In genomic region chr19:48975947-48976847, GRCh38 we compare ENCODE assay signal across 10 cellular contexts. TPM values are rescaled to one million over a fixed set of nuclear protein-coding genes. Genes with fewer than 3 reads are reported as not detected.
DNase-seq lines count a peak whose midpoint lies in the region; ATAC-seq lines count a peak whose summit lies in the region.
"Had no signal": no experiment of that assay in that cellular context is flagged by ENCODE, and none has a peak within 500 bp of the region (broad histone marks: within the 10 kb centered on the region; RNA-seq: fewer than 3 reads in every experiment).

No MANE protein-coding gene starts in this region.

- peak; percentile 73 to 74 for ATAC-seq in naive B cell (ENCODE audit: low read depth in 2 of 2)
- no peak for ATAC-seq in esophagus mucosa
- ATAC-seq: lower lobe of right lung had no signal

- H3K27me3 Mint-ChIP-seq in naive B cell: no peaks in the 10 kb centered on the region
- H3K27me3 Mint-ChIP-seq: dendritic cell treated with granulocyte-macrophage colony-stimulating factor and Interleukin-4, amounts not matched to agents 40 ng/mL and 50 ng/mL, for 4 days had no signal

- DNase-seq in DMS53 (lab: John Stamatoyannopoulos, UW) (peak; percentile 55), DMS53 treated with DMSO at 0.1 percent for 48 hours (lab: John Stamatoyannopoulos, UW; ENCODE audit: unreplicated experiment) (no peak), Kasumi-1 (lab: John Stamatoyannopoulos, UW) (peak; percentile 71 to 74), naive B cell (peak; percentile 37), NCI-H2107 (lab: John Stamatoyannopoulos, UW) (no peak), NCI-H1436 treated with DMSO at 0.1 percent for 48 hours (lab: John Stamatoyannopoulos, UW) (no peak)
- peak; percentile 56 to 57 for DNase-seq in activated T-cell treated with anti-CD3 and anti-CD28 coated beads, Interleukin-2, amount 50 U/mL, for 48 hours
- DNase-seq: lower lobe of right lung had no signal

- peaks cover 4 to 7% of the 10 kb centered on the region in 2 donors for H3K36me3 Mint-ChIP-seq in naive B cell

- peaks cover 0 to 2% (median 0%) of the 10 kb centered on the region in 7 donors for H3K9me3 Mint-ChIP-seq in naive B cell

- H3K4me3 Mint-ChIP-seq in naive B cell: peak overlapping the region in 1 of 8 donors; percentile 71
- H3K4me3 Mint-ChIP-seq: dendritic cell treated with granulocyte-macrophage colony-stimulating factor and Interleukin-4, amounts not matched to agents 40 ng/mL and 50 ng/mL, for 4 days had no signal

- peaks cover under 1 to 10% (median 4%) of the 10 kb centered on the region in 3 donors for H3K4me1 Mint-ChIP-seq in naive B cell

- peak overlapping the region in 3 of 6 donors; percentile 15 to 42 (median 20) for H3K27ac Mint-ChIP-seq in naive B cell
- H3K27ac Mint-ChIP-seq: dendritic cell treated with granulocyte-macrophage colony-stimulating factor and Interleukin-4, amounts not matched to agents 40 ng/mL and 50 ng/mL, for 4 days had no signal

RNA-seq across cellular contexts. Expression of gene FTL, which starts 11.1 kb away (rescaled TPM):
- polyA plus RNA-seq in naive B cell (ENCODE audit: low read depth in 6 of 6): 1,000 to 10,000 TPM; 5,752 to 7,301 (median 6,284) TPM
- total RNA-seq in esophagus mucosa: 417 TPM

RNA-seq across cellular contexts. Expression of gene GYS1, which starts 16.9 kb away (rescaled TPM):
- 10 to 100 TPM; 16.0 to 24.1 (median 20.5) TPM for polyA plus RNA-seq in naive B cell (ENCODE audit: low read depth in 6 of 6)
- total RNA-seq in esophagus mucosa: 50.8 TPM

RNA-seq across cellular contexts. Expression of gene RUVBL2, which starts 17.5 kb away (rescaled TPM):
- 10 to 100 TPM; 39.7 to 63.2 (median 50.0) TPM for polyA plus RNA-seq in naive B cell (ENCODE audit: low read depth in 6 of 6)
- total RNA-seq in esophagus mucosa: 79.0 TPM

RNA-seq across cellular contexts. Expression of gene BAX, which starts 21.5 kb away (rescaled TPM):
- 10 to 100 TPM; 56.0 to 88.2 (median 68.3) TPM for polyA plus RNA-seq in naive B cell (ENCODE audit: low read depth in 6 of 6)
- total RNA-seq in esophagus mucosa: 58.9 TPM

RNA-seq across cellular contexts. Expression of gene LHB, which starts 40.7 kb away (rescaled TPM):
- not detected for polyA plus RNA-seq in naive B cell (ENCODE audit: low read depth in 6 of 6)
- not detected for total RNA-seq in esophagus mucosa
- total RNA-seq: lower lobe of right lung had no signal

Comparison
In these comparisons a context has a peak if more than half of its experiments do, and no peak if none do; other contexts are left out.
1. DNase-seq: peak in DMS53 (single experiment), Kasumi-1 (2 of 2), activated T-cell treated with anti-CD3 and anti-CD28 coated beads, Interleukin-2, amount 50 U/mL, for 48 hours (2 of 2) and naive B cell (single experiment); none in DMS53 treated with DMSO at 0.1 percent for 48 hours (single experiment), NCI-H2107 (single experiment) and NCI-H1436 treated with DMSO at 0.1 percent for 48 hours (single experiment).